35 cellular contexts compared by ENCODE assay signal in the genomic region with DNA sequence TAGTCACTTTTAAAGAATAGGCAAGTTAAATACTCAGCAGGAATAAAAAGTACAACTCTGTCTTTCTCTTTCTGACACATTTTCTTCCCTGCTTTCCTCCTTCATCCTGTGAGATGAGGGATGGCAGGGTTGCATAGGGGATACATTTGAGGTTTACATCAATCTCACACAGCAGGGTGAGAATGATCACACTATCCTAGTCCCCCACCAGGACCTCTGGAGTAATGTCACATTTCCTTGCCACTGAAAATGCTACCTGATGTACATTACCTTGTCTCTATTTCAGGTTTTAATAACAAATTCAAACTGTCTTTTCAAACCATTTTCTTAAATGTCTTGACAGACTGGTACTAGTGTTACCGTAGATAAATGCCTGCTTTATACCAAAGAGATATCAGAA.
"Had no signal": no experiment of that assay in that cellular context is flagged by ENCODE, and none has a peak within 500 bp of the region (broad histone marks: within the 10 kb centered on the region; RNA-seq: fewer than 3 reads in every experiment).

No MANE protein-coding gene starts in this region.

- H3K4me1 Mint-ChIP-seq: activated B cell treated with CpG ODN at 0.5 μM for 24 hours had no signal

- H3K36me3 Mint-ChIP-seq: activated CD4-positive, alpha-beta memory T cell treated with anti-CD3 and anti-CD28 coated beads for 36 hours; activated naive CD4-positive, alpha-beta T cell treated with anti-CD3 and anti-CD28 coated beads, Interleukin-2, amount 50 U/mL, for 72 hours; activated naive CD8-positive, alpha-beta T cell treated with anti-CD3 and anti-CD28 coated beads for 36 hours had no signal

- H3K27me3 ChIP-seq: adrenal gland, body of pancreas, brain microvascular endothelial cell, breast epithelium had no signal

- DNase-seq: activated B cell treated with CpG ODN at 0.5 μM for 24 hours; activated CD4-positive, alpha-beta memory T cell treated with anti-CD3 and anti-CD28 coated beads for 36 hours; activated CD4-positive, alpha-beta T cell treated with anti-CD3 and anti-CD28 coated beads for 4 hours; activated CD4-positive, alpha-beta T cell treated with anti-CD3 and anti-CD28 coated beads, Interleukin-2, amount 10 ng/mL, durations not matched to agents 24 days and 14 days; activated CD4-positive, alpha-beta T cell treated with anti-CD3 and anti-CD28 coated beads, Interleukin-2, amount 50 U/mL, for 1 hour; activated CD4-positive, alpha-beta T cell treated with anti-CD3 and anti-CD28 coated beads, Interleukin-2, amount 50 U/mL, for 4 hours; activated CD4-positive, CD25-positive, alpha-beta regulatory T cell treated with anti-CD3 and anti-CD28 coated beads, Interleukin-2, amount 50 U/mL, for 72 hours; activated CD8-positive, alpha-beta memory T cell treated with anti-CD3 and anti-CD28 coated beads, Interleukin-2, amount 50 U/mL, for 4 hours; activated CD8-positive, alpha-beta T cell treated with anti-CD3 and anti-CD28 coated beads for 36 hours; activated effector memory CD4-positive, alpha-beta T cell treated with anti-CD3 and anti-CD28 coated beads, Interleukin-2, amount 50 U/mL, for 16 hours; activated gamma-delta T cell treated with Interleukin-2 at 50 U/mL for 16 hours; activated naive CD4-positive, alpha-beta T cell; activated naive CD4-positive, alpha-beta T cell treated with anti-CD3 and anti-CD28 coated beads for 36 hours; activated naive CD4-positive, alpha-beta T cell treated with anti-CD3 and anti-CD28 coated beads, Interleukin-2, amount 50 U/mL, for 16 hours; activated naive CD8-positive, alpha-beta T cell treated with anti-CD3 and anti-CD28 coated beads for 36 hours; activated T-cell treated with anti-CD3 and anti-CD28 coated beads for 4 hours; activated T-cell treated with anti-CD3 and anti-CD28 coated beads, Interleukin-2, amount 50 U/mL, for 1 hour; activated T-cell treated with anti-CD3 and anti-CD28 coated beads, Interleukin-2, amount 50 U/mL, for 4 hours; activated T-cell treated with anti-CD3 and anti-CD28 coated beads, Interleukin-2, amount 50 U/mL, for 72 hours; adrenal gland; amniotic stem cell; aorta; body of pancreas; brain microvascular endothelial cell; central memory CD4-positive, alpha-beta T cell; T-helper 1 cell; T-helper 2 cell; T-helper 9 cell had no signal

- H3K9me3 Mint-ChIP-seq: activated B cell treated with CpG ODN at 0.5 μM for 24 hours; activated CD4-positive, alpha-beta memory T cell treated with anti-CD3 and anti-CD28 coated beads for 36 hours; activated CD8-positive, alpha-beta T cell treated with anti-CD3 and anti-CD28 coated beads for 36 hours; activated naive CD4-positive, alpha-beta T cell treated with anti-CD3 and anti-CD28 coated beads for 36 hours; activated naive CD8-positive, alpha-beta T cell treated with anti-CD3 and anti-CD28 coated beads for 36 hours; activated T-cell treated with anti-CD3 and anti-CD28 coated beads, Interleukin-2, amount 50 U/mL, for 4 hours; activated T-helper 1 cell treated with anti-CD3 and anti-CD28 coated beads, Interleukin-12 subunit alpha, Interleukin-12 subunit beta, Interleukin-2, Interleukin-4 antibody, amounts not matched to agents 30 ng/mL and 10 ng/mL and 1 ng/mL, durations not matched to agents 14 hours and 24 hours and 36 hours; T-helper 1 cell treated with Interleukin-12 subunit alpha and Interleukin-12 subunit beta and Interleukin-4 antibody, amounts not matched to agents 30 μg/mL and 1 μg/mL, for 36 hours had no signal

- H3K27ac ChIP-seq: adrenal gland, body of pancreas, brain microvascular endothelial cell, breast epithelium, VCaP had no signal

- H3K4me1 ChIP-seq: adrenal gland, body of pancreas, breast epithelium had no signal

- H3K36me3 ChIP-seq: adrenal gland, brain microvascular endothelial cell, breast epithelium had no signal

- H3K4me3 Mint-ChIP-seq: activated B cell treated with CpG ODN at 0.5 μM for 24 hours; activated CD4-positive, alpha-beta memory T cell treated with anti-CD3 and anti-CD28 coated beads for 36 hours; activated CD4-positive, alpha-beta T cell treated with anti-CD3 and anti-CD28 coated beads, Interleukin-2, amount 10 ng/mL, durations not matched to agents 24 days and 14 days; activated CD8-positive, alpha-beta T cell treated with anti-CD3 and anti-CD28 coated beads for 36 hours; activated naive CD4-positive, alpha-beta T cell treated with anti-CD3 and anti-CD28 coated beads for 36 hours; activated naive CD8-positive, alpha-beta T cell treated with anti-CD3 and anti-CD28 coated beads for 36 hours; activated T-cell treated with anti-CD3 and anti-CD28 coated beads, Interleukin-2, amount 50 U/mL, for 4 hours; activated T-cell treated with anti-CD3 and anti-CD28 coated beads, Interleukin-2, amount 50 U/mL, for 72 hours; activated T-helper 1 cell treated with anti-CD3 and anti-CD28 coated beads, Interleukin-12 subunit alpha, Interleukin-12 subunit beta, Interleukin-2, Interleukin-4 antibody, amounts not matched to agents 30 ng/mL and 10 ng/mL and 1 ng/mL, durations not matched to agents 14 hours and 24 hours and 36 hours; activated T-helper 17 cell treated with anti-CD3 and anti-CD28 coated beads, Interleukin-2, amount 50 U/mL, for 72 hours; T-helper 1 cell treated with Interleukin-12 subunit alpha and Interleukin-12 subunit beta and Interleukin-4 antibody, amounts not matched to agents 30 μg/mL and 1 μg/mL, for 36 hours; T-helper 2 cell treated with Interferon-gamma antibody and Interleukin-4, amounts not matched to agents 5 μg/mL and 100 μg/mL, for 36 hours had no signal

- H3K4me3 ChIP-seq: adrenal gland, body of pancreas, breast epithelium had no signal

- ATAC-seq: activated CD8-positive, alpha-beta T cell treated with anti-CD3 and anti-CD28 coated beads for 36 hours; activated naive CD4-positive, alpha-beta T cell treated with anti-CD3 and anti-CD28 coated beads, Interleukin-2, amount 50 U/mL, for 72 hours; activated T-cell treated with anti-CD3 and anti-CD28 coated beads, Interleukin-2, amount 50 U/mL, for 4 hours; activated T-cell treated with anti-CD3 and anti-CD28 coated beads, Interleukin-2, amount 50 U/mL, for 72 hours; activated T-helper 17 cell treated with anti-CD3 and anti-CD28 coated beads, Interleukin-2, amount 50 U/mL, for 72 hours; body of pancreas had no signal

- H3K9me3 ChIP-seq: adrenal gland, body of pancreas, breast epithelium had no signal

- H3K27me3 Mint-ChIP-seq: activated B cell treated with CpG ODN at 0.5 μM for 24 hours; activated CD4-positive, alpha-beta memory T cell treated with anti-CD3 and anti-CD28 coated beads for 36 hours; activated CD4-positive, alpha-beta T cell treated with anti-CD3 and anti-CD28 coated beads, Interleukin-2, amount 10 ng/mL, durations not matched to agents 24 days and 14 days; activated CD8-positive, alpha-beta T cell treated with anti-CD3 and anti-CD28 coated beads for 36 hours; activated naive CD8-positive, alpha-beta T cell treated with anti-CD3 and anti-CD28 coated beads for 36 hours; activated T-helper 17 cell treated with anti-CD3 and anti-CD28 coated beads, Interleukin-2, amount 50 U/mL, for 72 hours had no signal

- H3K27ac Mint-ChIP-seq: activated B cell treated with CpG ODN at 0.5 μM for 24 hours; activated CD4-positive, alpha-beta memory T cell treated with anti-CD3 and anti-CD28 coated beads for 36 hours; activated CD4-positive, alpha-beta T cell treated with anti-CD3 and anti-CD28 coated beads, Interleukin-2, amount 10 ng/mL, durations not matched to agents 24 days and 14 days; activated CD8-positive, alpha-beta T cell treated with anti-CD3 and anti-CD28 coated beads for 36 hours; activated naive CD4-positive, alpha-beta T cell treated with anti-CD3 and anti-CD28 coated beads for 36 hours; activated naive CD4-positive, alpha-beta T cell treated with anti-CD3 and anti-CD28 coated beads, Interleukin-2, amount 50 U/mL, for 72 hours; activated naive CD8-positive, alpha-beta T cell treated with anti-CD3 and anti-CD28 coated beads for 36 hours; activated T-cell treated with anti-CD3 and anti-CD28 coated beads, Interleukin-2, amount 50 U/mL, for 72 hours; activated T-helper 1 cell treated with anti-CD3 and anti-CD28 coated beads, Interleukin-12 subunit alpha, Interleukin-12 subunit beta, Interleukin-2, Interleukin-4 antibody, amounts not matched to agents 30 ng/mL and 10 ng/mL and 1 ng/mL, durations not matched to agents 14 hours and 24 hours and 36 hours; activated T-helper 17 cell treated with anti-CD3 and anti-CD28 coated beads, Interleukin-2, amount 50 U/mL, for 72 hours; T-helper 1 cell treated with Interleukin-12 subunit alpha and Interleukin-12 subunit beta and Interleukin-4 antibody, amounts not matched to agents 30 μg/mL and 1 μg/mL, for 36 hours; T-helper 2 cell treated with Interferon-gamma antibody and Interleukin-4, amounts not matched to agents 5 μg/mL and 100 μg/mL, for 36 hours had no signal
